In genomic region chr16:67063008-67063407, GRCh38 we compare ENCODE assay signal across 21 cellular contexts. TPM values are rescaled to one million over a fixed set of nuclear protein-coding genes. Genes with fewer than 3 reads are reported as not detected.
DNase-seq lines count a peak whose midpoint lies in the region; ATAC-seq lines count a peak whose summit lies in the region.
"Had no signal": no experiment of that assay in that cellular context is flagged by ENCODE, and none has a peak within 500 bp of the region (broad histone marks: within the 10 kb centered on the region; RNA-seq: fewer than 3 reads in every experiment).

No MANE protein-coding gene starts in this region.

- peaks cover 8% of the 10 kb centered on the region for H3K36me3 Mint-ChIP-seq in CD4-positive, CD25-positive, alpha-beta regulatory T cell
- H3K36me3 Mint-ChIP-seq in activated naive CD8-positive, alpha-beta T cell treated with anti-CD3 and anti-CD28 coated beads, Interleukin-2, amount 50 U/mL, for 24 hours (ENCODE audit: low read depth): peaks cover 15% of the 10 kb centered on the region

- H3K36me3 ChIP-seq in CD4-positive, CD25-positive, alpha-beta regulatory T cell (ENCODE audit: control insufficient read depth, insufficient read depth, low read length): peaks cover 16% of the 10 kb centered on the region
- H3K36me3 ChIP-seq: prostate gland had no signal

- peaks cover 0 to 1% (median 0%) of the 10 kb centered on the region in 7 donors for H3K9me3 Mint-ChIP-seq in CD4-positive, CD25-positive, alpha-beta regulatory T cell
- no peaks in the 10 kb centered on the region for H3K9me3 Mint-ChIP-seq in activated naive CD8-positive, alpha-beta T cell treated with anti-CD3 and anti-CD28 coated beads, Interleukin-2, amount 50 U/mL, for 24 hours
- H3K9me3 Mint-ChIP-seq: GM23338, neural progenitor cell had no signal

- no peaks in the 10 kb centered on the region for H3K9me3 ChIP-seq in CD4-positive, CD25-positive, alpha-beta regulatory T cell (ENCODE audit: control insufficient read depth in 2 of 2, low read length in 2 of 2)
- H3K9me3 ChIP-seq: gastrocnemius medialis, prostate gland had no signal

- peak overlapping the region in 3 of 4 donors; percentile 1 to 8 (median 7) for H3K4me3 Mint-ChIP-seq in CD4-positive, CD25-positive, alpha-beta regulatory T cell
- no peak overlapping the region for H3K4me3 Mint-ChIP-seq in activated naive CD8-positive, alpha-beta T cell treated with anti-CD3 and anti-CD28 coated beads, Interleukin-2, amount 50 U/mL, for 24 hours
- H3K4me3 Mint-ChIP-seq: GM23338, neural progenitor cell had no signal

- ATAC-seq in CD4-positive, CD25-positive, alpha-beta regulatory T cell (ENCODE audit: low read depth in 2 of 2): no peak
- ATAC-seq in activated naive CD8-positive, alpha-beta T cell treated with anti-CD3 and anti-CD28 coated beads, Interleukin-2, amount 50 U/mL, for 24 hours: peak; percentile 33
- no peak for ATAC-seq in GM19023 (IDR thresholded peaks at IDR 0.05; ENCODE audit: unreplicated experiment)
- no peak for ATAC-seq in GM21381 (IDR thresholded peaks at IDR 0.05; ENCODE audit: unreplicated experiment)
- no peak for ATAC-seq in HG03045 (IDR thresholded peaks at IDR 0.05; ENCODE audit: unreplicated experiment)
- ATAC-seq: activated CD4-positive, CD25-positive, alpha-beta regulatory T cell treated with anti-CD3 and anti-CD28 coated beads, Interleukin-2, amount 50 U/mL, for 24 hours; gastrocnemius medialis; GM23338; Right ventricle myocardium inferior had no signal

- H3K4me3 ChIP-seq in CD4-positive, CD25-positive, alpha-beta regulatory T cell (ENCODE audit: low read depth, low read length): peak overlapping the region; percentile 13
- H3K4me3 ChIP-seq: dorsolateral prefrontal cortex, gastrocnemius medialis, GM23338, neural progenitor cell, prostate gland had no signal

- no peaks in the 10 kb centered on the region for H3K27me3 Mint-ChIP-seq in CD4-positive, CD25-positive, alpha-beta regulatory T cell
- no peaks in the 10 kb centered on the region for H3K27me3 Mint-ChIP-seq in activated naive CD8-positive, alpha-beta T cell treated with anti-CD3 and anti-CD28 coated beads, Interleukin-2, amount 50 U/mL, for 24 hours

- H3K4me1 ChIP-seq in CD4-positive, CD25-positive, alpha-beta regulatory T cell (ENCODE audit: control insufficient read depth, insufficient read depth, low read length, poor library complexity, severe bottlenecking): peaks cover 9% of the 10 kb centered on the region
- H3K4me1 ChIP-seq: neural progenitor cell, prostate gland had no signal

- H3K27ac Mint-ChIP-seq in CD4-positive, CD25-positive, alpha-beta regulatory T cell: peak overlapping the region; percentile 12 to 83 (median 33)
- peak overlapping the region; percentile 52 for H3K27ac Mint-ChIP-seq in activated naive CD8-positive, alpha-beta T cell treated with anti-CD3 and anti-CD28 coated beads, Interleukin-2, amount 50 U/mL, for 24 hours
- H3K27ac Mint-ChIP-seq: GM23338, neural progenitor cell had no signal

- no peak overlapping the region for H3K27ac ChIP-seq in CD4-positive, CD25-positive, alpha-beta regulatory T cell (ENCODE audit: insufficient read depth, low read length, poor library complexity, severe bottlenecking)
- H3K27ac ChIP-seq: dorsolateral prefrontal cortex, gastrocnemius medialis, neural progenitor cell, prostate gland had no signal

- no peak for DNase-seq in CD4-positive, CD25-positive, alpha-beta regulatory T cell
- DNase-seq in GF-D8 (lab: John Stamatoyannopoulos, UW): peak; percentile 44
- DNase-seq in OCI-M1 (lab: John Stamatoyannopoulos, UW): peak; percentile 47
- no peak for DNase-seq in activated naive CD8-positive, alpha-beta T cell treated with anti-CD3 and anti-CD28 coated beads, Interleukin-2, amount 50 U/mL, for 24 hours
- DNase-seq: activated T-cell treated with anti-CD3 and anti-CD28 coated beads for 4 hours; DMS 273 treated with DMSO at 0.1 percent for 48 hours; dorsolateral prefrontal cortex; gastrocnemius medialis; GDM1; NCI-H1092; NCI-H2029 treated with DMSO at 0.1 percent for 48 hours; NCI-H446 treated with DMSO at 0.1 percent for 48 hours; stimulated activated CD4-positive, alpha-beta T cell treated with anti-CD3 and anti-CD28 coated beads, Interleukin-2, amount 100 ng/mL, for 48 hours had no signal

- H3K27me3 ChIP-seq in CD4-positive, CD25-positive, alpha-beta regulatory T cell (ENCODE audit: control insufficient read depth, insufficient read depth, low read length): no peaks in the 10 kb centered on the region
- H3K27me3 ChIP-seq: dorsolateral prefrontal cortex, gastrocnemius medialis, neural progenitor cell had no signal

- H3K4me1 Mint-ChIP-seq in CD4-positive, CD25-positive, alpha-beta regulatory T cell: peaks cover 7 to 39% (median 27%) of the 10 kb centered on the region in 4 donors
- peaks cover 19% of the 10 kb centered on the region for H3K4me1 Mint-ChIP-seq in activated naive CD8-positive, alpha-beta T cell treated with anti-CD3 and anti-CD28 coated beads, Interleukin-2, amount 50 U/mL, for 24 hours
- H3K4me1 Mint-ChIP-seq: GM23338, neural progenitor cell had no signal

RNA-seq across cellular contexts. Expression of gene CBFB, which starts 34.1 kb away (rescaled TPM):
- 108 TPM for total RNA-seq in CD4-positive, CD25-positive, alpha-beta regulatory T cell
- polyA plus RNA-seq in CD4-positive, CD25-positive, alpha-beta regulatory T cell: 100 to 1,000 TPM in 1 of 4 donors, 10 to 100 TPM in 3; 60.9 to 104 (median 77.2) TPM

RNA-seq across cellular contexts. Expression of gene PHAF1, which starts 46.7 kb away (rescaled TPM):
- 19.2 TPM for total RNA-seq in CD4-positive, CD25-positive, alpha-beta regulatory T cell
- 10 to 100 TPM; 10.0 to 12.2 (median 11.4) TPM for polyA plus RNA-seq in CD4-positive, CD25-positive, alpha-beta regulatory T cell

Comparison
In these comparisons a context has a peak if more than half of its experiments do, and no peak if none do; other contexts are left out.
1. DNase-seq: peak in GF-D8 (single experiment) and OCI-M1 (single experiment); none in CD4-positive, CD25-positive, alpha-beta regulatory T cell (0 of 3) and activated naive CD8-positive, alpha-beta T cell treated with anti-CD3 and anti-CD28 coated beads, Interleukin-2, amount 50 U/mL, for 24 hours (single experiment).